In genomic region chr4:178612725-178613124, GRCh38 we compare ENCODE assay signal across 21 cellular contexts.
A peak's percentile ranks its signal among the peaks of the same experiment; 100 is the strongest.
DNase-seq lines count a peak whose midpoint lies in the region; FAIRE-seq and TF ChIP-seq lines count a peak whose summit lies in the region.
"Had no signal": no experiment of that assay in that cellular context is flagged by ENCODE, and none has a peak within 500 bp of the region (broad histone marks: within the 10 kb centered on the region; RNA-seq: fewer than 3 reads in every experiment).

No MANE protein-coding gene starts in this region.

- H2AFZ ChIP-seq in neural progenitor cell (replicated peaks): peak overlapping the region; percentile 35

- no peak for TF ChIP-seq CTCF in neural progenitor cell (IDR thresholded peaks at IDR 0.05)

- no peaks in the 10 kb centered on the region for H4K20me1 ChIP-seq in neural progenitor cell (ENCODE audit: low read depth)
- H4K20me1 ChIP-seq: BLaER1 had no signal

- no peaks in the 10 kb centered on the region for H3K27me3 Mint-ChIP-seq in activated naive CD4-positive, alpha-beta T cell treated with anti-CD3 and anti-CD28 coated beads for 36 hours (ENCODE audit: low read depth)
- H3K27me3 Mint-ChIP-seq in activated naive CD8-positive, alpha-beta T cell treated with anti-CD3 and anti-CD28 coated beads for 36 hours: no peaks in the 10 kb centered on the region
- H3K27me3 Mint-ChIP-seq in neural progenitor cell (ENCODE audit: insufficient read depth, low read depth): peaks cover 2% of the 10 kb centered on the region
- H3K27me3 Mint-ChIP-seq: CD4-positive, alpha-beta memory T cell had no signal

- H3K79me2 ChIP-seq in neural progenitor cell (ENCODE audit: low read depth): no peaks in the 10 kb centered on the region

- no peaks in the 10 kb centered on the region for H3K36me3 ChIP-seq in neural progenitor cell
- H3K36me3 ChIP-seq: BLaER1, Peyer's patch, SJSA1 had no signal

- no peak for FAIRE-seq in GM19239 (lab: Jason Lieb, UNC)
- FAIRE-seq: GM12892, GM18507, H54, K562 had no signal

- H3K4me3 Mint-ChIP-seq in activated naive CD4-positive, alpha-beta T cell treated with anti-CD3 and anti-CD28 coated beads for 36 hours: no peak overlapping the region
- H3K4me3 Mint-ChIP-seq in activated naive CD8-positive, alpha-beta T cell treated with anti-CD3 and anti-CD28 coated beads for 36 hours: no peak overlapping the region
- H3K4me3 Mint-ChIP-seq in neural progenitor cell: no peak overlapping the region
- H3K4me3 Mint-ChIP-seq: CD4-positive, alpha-beta memory T cell had no signal

- no peaks in the 10 kb centered on the region for H3K4me1 ChIP-seq in neural progenitor cell
- H3K4me1 ChIP-seq: Peyer's patch, SJSA1 had no signal

- H3K4me3 ChIP-seq in neural progenitor cell: no peak overlapping the region
- H3K4me3 ChIP-seq: BLaER1, K562, Peyer's patch, SJSA1 had no signal

- H3K9me3 ChIP-seq in neural progenitor cell (ENCODE audit: low read depth): no peaks in the 10 kb centered on the region
- H3K9me3 ChIP-seq: BLaER1, Peyer's patch had no signal

- no peak overlapping the region for H3K27ac Mint-ChIP-seq in activated naive CD4-positive, alpha-beta T cell treated with anti-CD3 and anti-CD28 coated beads for 36 hours
- no peak overlapping the region for H3K27ac Mint-ChIP-seq in activated naive CD8-positive, alpha-beta T cell treated with anti-CD3 and anti-CD28 coated beads for 36 hours
- no peak overlapping the region for H3K27ac Mint-ChIP-seq in neural progenitor cell
- H3K27ac Mint-ChIP-seq: CD4-positive, alpha-beta memory T cell had no signal

- H3K9ac ChIP-seq in neural progenitor cell: no peak overlapping the region
- H3K9ac ChIP-seq: BLaER1 had no signal

- DNase-seq in activated naive CD4-positive, alpha-beta T cell treated with anti-CD3 and anti-CD28 coated beads for 36 hours: peak; percentile 12
- DNase-seq in activated naive CD4-positive, alpha-beta T cell treated with anti-CD3 and anti-CD28 coated beads, Interleukin-2, amount 50 U/mL, for 16 hours: no peak
- DNase-seq in M059J (ENCODE audit: low read depth): peak; percentile 2
- peak; percentile 2 for DNase-seq in activated naive CD8-positive, alpha-beta T cell treated with anti-CD3 and anti-CD28 coated beads for 36 hours
- no peak for DNase-seq in neural progenitor cell (ENCODE audit: low spot score)
- no peak for DNase-seq in DMS153 treated with DMSO at 0.1 percent for 48 hours (lab: John Stamatoyannopoulos, UW; ENCODE audit: unreplicated experiment)
- DNase-seq in GM19239 (ENCODE audit: insufficient read length, low spot score): no peak
- DNase-seq: CD4-positive, alpha-beta memory T cell; DMS153; MV-4-11; NCI-H187; NCI-H226; NCI-H524; NCI-H82; Peyer's patch had no signal

- no peak overlapping the region for H3K4me2 ChIP-seq in neural progenitor cell
- H3K4me2 ChIP-seq: BLaER1 had no signal

- CTCF ChIA-PET in activated naive CD4-positive, alpha-beta T cell treated with anti-CD3 and anti-CD28 coated beads for 36 hours (lab: Charles Lee): interaction anchor here (0.5 kb wide), 1 partner anchor 49 kb away, joined by 6 read pairs; no protein-coding TSS in a partner anchor

- H3K27ac ChIP-seq in neural progenitor cell: no peak overlapping the region
- H3K27ac ChIP-seq: BLaER1, Peyer's patch, SJSA1 had no signal

- H3K9me3 Mint-ChIP-seq in activated naive CD4-positive, alpha-beta T cell treated with anti-CD3 and anti-CD28 coated beads for 36 hours: no peaks in the 10 kb centered on the region
- H3K9me3 Mint-ChIP-seq in activated naive CD8-positive, alpha-beta T cell treated with anti-CD3 and anti-CD28 coated beads for 36 hours: no peaks in the 10 kb centered on the region
- no peaks in the 10 kb centered on the region for H3K9me3 Mint-ChIP-seq in neural progenitor cell

- no peaks in the 10 kb centered on the region for H3K36me3 Mint-ChIP-seq in activated naive CD4-positive, alpha-beta T cell treated with anti-CD3 and anti-CD28 coated beads for 36 hours (ENCODE audit: low read depth)
- H3K36me3 Mint-ChIP-seq in activated naive CD8-positive, alpha-beta T cell treated with anti-CD3 and anti-CD28 coated beads for 36 hours: no peaks in the 10 kb centered on the region
- no peaks in the 10 kb centered on the region for H3K36me3 Mint-ChIP-seq in neural progenitor cell
- H3K36me3 Mint-ChIP-seq: CD4-positive, alpha-beta memory T cell had no signal

- H3K27me3 ChIP-seq in neural progenitor cell: no peaks in the 10 kb centered on the region
- H3K27me3 ChIP-seq: BLaER1, Peyer's patch, SJSA1 had no signal

- H3F3A ChIP-seq in neural progenitor cell (ENCODE audit: low read depth): no peaks in the 10 kb centered on the region

- intact Hi-C loops in activated naive CD4-positive, alpha-beta T cell treated with anti-CD3 and anti-CD28 coated beads for 36 hours (cut with micrococcal nuclease): no loop called here

- no peaks in the 10 kb centered on the region for H3K4me1 Mint-ChIP-seq in activated naive CD4-positive, alpha-beta T cell treated with anti-CD3 and anti-CD28 coated beads for 36 hours (ENCODE audit: low read depth)
- no peaks in the 10 kb centered on the region for H3K4me1 Mint-ChIP-seq in activated naive CD8-positive, alpha-beta T cell treated with anti-CD3 and anti-CD28 coated beads for 36 hours
- H3K4me1 Mint-ChIP-seq in neural progenitor cell: peaks cover 7% of the 10 kb centered on the region
- H3K4me1 Mint-ChIP-seq: CD4-positive, alpha-beta memory T cell had no signal

Comparison
In these comparisons a context has a peak if more than half of its experiments do, and no peak if none do; other contexts are left out.
1. DNase-seq: peak in activated naive CD4-positive, alpha-beta T cell treated with anti-CD3 and anti-CD28 coated beads for 36 hours (single experiment), M059J (single experiment) and activated naive CD8-positive, alpha-beta T cell treated with anti-CD3 and anti-CD28 coated beads for 36 hours (single experiment); none in activated naive CD4-positive, alpha-beta T cell treated with anti-CD3 and anti-CD28 coated beads, Interleukin-2, amount 50 U/mL, for 16 hours (single experiment), neural progenitor cell (single experiment), DMS153 treated with DMSO at 0.1 percent for 48 hours (single experiment) and GM19239 (single experiment).